8 cellular contexts compared by ENCODE assay signal in the genomic region with DNA sequence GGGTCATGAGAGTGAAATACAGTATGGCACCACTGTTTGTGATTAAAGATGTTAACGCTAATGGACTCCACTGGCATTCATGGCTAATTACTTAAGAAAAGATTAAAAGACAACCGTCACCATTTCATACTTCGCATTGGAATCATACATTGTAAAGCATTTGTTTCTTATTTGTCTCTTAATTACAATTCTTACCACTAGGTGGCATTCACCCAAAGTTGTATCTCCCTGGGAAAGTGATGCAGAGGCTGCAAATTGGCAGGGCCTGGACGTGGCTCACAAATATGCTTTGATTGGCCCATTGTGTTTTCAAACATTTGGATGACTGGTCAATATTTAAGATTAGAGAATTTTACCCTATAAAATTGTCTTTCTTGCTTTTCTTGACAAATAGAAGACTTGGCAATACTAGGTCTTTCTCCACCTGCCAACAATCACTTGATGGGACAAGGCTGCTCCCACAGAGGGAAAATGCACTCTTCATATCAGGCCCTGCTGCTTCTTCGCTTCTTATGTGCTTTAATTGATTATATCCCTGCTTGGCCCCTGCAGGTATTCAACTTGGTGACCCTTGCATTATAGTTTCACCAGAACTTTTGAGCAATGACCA.
A peak's percentile ranks its signal among the peaks of the same experiment; 100 is the strongest.
DNase-seq lines count a peak whose midpoint lies in the region; ATAC-seq and TF ChIP-seq lines count a peak whose summit lies in the region.

No MANE protein-coding gene starts in this region.

- DNase-seq in ACHN (peak; percentile 78), GM04504 (ENCODE audit: low read depth) (peak; percentile 18), NCI-H526 treated with DMSO at 0.1 percent for 48 hours (lab: John Stamatoyannopoulos, UW) (peak; percentile 45), ascending aorta (ENCODE audit: low spot score in 2 of 2) (no peak), hepatic stellate cell (ENCODE audit: low spot score) (peak; percentile 31), smooth muscle cell (lab: John Stamatoyannopoulos, UW; ENCODE audit: unreplicated experiment) (no peak)

- WGBS in smooth muscle cell (ENCODE audit: low lambda C conversion rate): 33% methylated on average over 5 of the region's 5 CpGs

- H3K4me1 ChIP-seq in ascending aorta: no peaks in the 10 kb centered on the region
- H3K4me1 ChIP-seq in smooth muscle cell (ENCODE audit: low read depth): no peaks in the 10 kb centered on the region

- no peak overlapping the region for H2AFZ ChIP-seq in smooth muscle cell (ENCODE audit: low read depth)

- H3K4me2 ChIP-seq in smooth muscle cell: no peak overlapping the region

- H4K20me1 ChIP-seq in smooth muscle cell (ENCODE audit: low read depth): no peaks in the 10 kb centered on the region

- H3K9ac ChIP-seq in smooth muscle cell (ENCODE audit: low read depth): no peak overlapping the region

- H3K79me2 ChIP-seq in smooth muscle cell (ENCODE audit: low read depth): no peaks in the 10 kb centered on the region

- H3F3A ChIP-seq in smooth muscle cell (ENCODE audit: low read depth): no peaks in the 10 kb centered on the region

- no peaks in the 10 kb centered on the region for H3K27me3 ChIP-seq in ascending aorta
- H3K27me3 ChIP-seq in smooth muscle cell (ENCODE audit: low read depth): no peaks in the 10 kb centered on the region

- no peaks in the 10 kb centered on the region for H3K9me3 ChIP-seq in ascending aorta
- H3K9me3 ChIP-seq in smooth muscle cell (replicated peaks; ENCODE audit: low read depth): no peaks in the 10 kb centered on the region

- no peak overlapping the region for H3K27ac ChIP-seq in ascending aorta
- H3K27ac ChIP-seq in smooth muscle cell (ENCODE audit: low read depth): no peak overlapping the region

- H3K4me3 ChIP-seq in ascending aorta (no peak overlapping the region), smooth muscle cell (no peak overlapping the region)

- intact Hi-C loops in ascending aorta (cut with DNase I): loop anchor here (2.0 to 5.0 kb wide), 2 partner anchors 189 to 205 kb away; a partner anchor contains a TSS

- ATAC-seq in HG02970 (IDR thresholded peaks at IDR 0.05; ENCODE audit: low FRiP score, unreplicated experiment): peak; percentile 56
- no peak for ATAC-seq in GM18498 (IDR thresholded peaks at IDR 0.05; ENCODE audit: unreplicated experiment)

- no peaks in the 10 kb centered on the region for H3K36me3 ChIP-seq in ascending aorta
- H3K36me3 ChIP-seq in smooth muscle cell (ENCODE audit: low read depth): no peaks in the 10 kb centered on the region

- in situ Hi-C loops in ACHN (cut with HindIII; ENCODE audit: low pct_ligation_motif_present, low pct_unique_long_range_greater_than_20kb, low sequenced_read_pairs): no loop called here

- TF ChIP-seq CTCF in ascending aorta (IDR thresholded peaks at IDR 0.05): peak; percentile 30 to 61 (median 50)
- peak; percentile 64 for TF ChIP-seq CTCF in smooth muscle cell (IDR thresholded peaks at IDR 0.05; ENCODE audit: borderline replicate concordance, insufficient read depth, poor library complexity, severe bottlenecking)

Comparison
In these comparisons a context has a peak if more than half of its experiments do, and no peak if none do; other contexts are left out.
1. DNase-seq: peak in ACHN (single experiment), GM04504 (single experiment), NCI-H526 treated with DMSO at 0.1 percent for 48 hours (single experiment) and hepatic stellate cell (single experiment); none in ascending aorta (0 of 2) and smooth muscle cell (single experiment).